In genomic region chr5:77920350-77921046, GRCh38 we compare ENCODE assay signal across 18 cellular contexts.
DNase-seq lines count a peak whose midpoint lies in the region; ATAC-seq, FAIRE-seq and TF ChIP-seq lines count a peak whose summit lies in the region.
"Had no signal": no experiment of that assay in that cellular context is flagged by ENCODE, and none has a peak within 500 bp of the region (broad histone marks: within the 10 kb centered on the region; RNA-seq: fewer than 3 reads in every experiment).

No MANE protein-coding gene starts in this region.

- no peak for TF ChIP-seq CTCF in fibroblast of pulmonary artery (IDR thresholded peaks at IDR 0.05; ENCODE audit: low read length, missing control alignments)

- no peak for ATAC-seq in GM18868 (IDR thresholded peaks at IDR 0.05; ENCODE audit: unreplicated experiment)
- no peak for ATAC-seq in HG02870 (IDR thresholded peaks at IDR 0.05; ENCODE audit: unreplicated experiment)
- ATAC-seq: A549 had no signal

- DNase-seq in GM12892 (ENCODE audit: insufficient read length) = no peak
- peak; percentile 28 for DNase-seq in NCI-H69 (lab: John Stamatoyannopoulos, UW)
- peak; percentile 20 for DNase-seq in OCI-M1 (lab: John Stamatoyannopoulos, UW)
- DNase-seq in fibroblast of pulmonary artery (ENCODE audit: low read depth) = peak; percentile 7
- no peak for DNase-seq in RKO (ENCODE audit: low spot score)
- DNase-seq: CD4-positive, alpha-beta memory T cell; DMS53; EL; Kasumi-1; NCI-H1694 treated with DMSO at 0.1 percent for 48 hours; NCI-H82 had no signal

- peak; percentile 5 for FAIRE-seq in GM12892 (lab: Jason Lieb, UNC)
- FAIRE-seq: A549, H54, HTR-8/SVneo had no signal

- no peak for TF ChIP-seq POLR2A in GM12892 (IDR thresholded peaks at IDR 0.05; ENCODE audit: low read depth, low read length)

- no peak overlapping the region for H3K4me3 ChIP-seq in fibroblast of pulmonary artery (replicated peaks; ENCODE audit: low read depth, low read length)
- H3K4me3 ChIP-seq: A549, BLaER1, MG63 had no signal

Comparison
In these comparisons a context has a peak if more than half of its experiments do, and no peak if none do; other contexts are left out.
1. DNase-seq: peak in NCI-H69 (single experiment), OCI-M1 (single experiment) and fibroblast of pulmonary artery (single experiment); none in GM12892 (single experiment) and RKO (single experiment).